Comparison of ENCODE assay signal across 13 cellular contexts in genomic region chr10:45353176-45353575, GRCh38. TPM values are rescaled to one million over a fixed set of nuclear protein-coding genes. Genes with fewer than 3 reads are reported as not detected.
DNase-seq lines count a peak whose midpoint lies in the region; ATAC-seq, FAIRE-seq and TF ChIP-seq lines count a peak whose summit lies in the region.
"Had no signal": no experiment of that assay in that cellular context is flagged by ENCODE, and none has a peak within 500 bp of the region (broad histone marks: within the 10 kb centered on the region; RNA-seq: fewer than 3 reads in every experiment).

No MANE protein-coding gene starts in this region.

- peak; percentile 79 for FAIRE-seq in GM18507 (lab: Jason Lieb, UNC)

- peaks cover 8% of the 10 kb centered on the region; the same call in 1 of the 2 replicates for H3K27me3 ChIP-seq in GM23248 (replicated peaks; ENCODE audit: insufficient read depth)
- H3K27me3 ChIP-seq: ascending aorta had no signal

- no peak overlapping the region for H3K9ac ChIP-seq in GM23248

- no peaks in the 10 kb centered on the region for H4K20me1 ChIP-seq in GM23248 (ENCODE audit: insufficient read depth)

- no peaks in the 10 kb centered on the region for H3F3A ChIP-seq in GM23248 (ENCODE audit: insufficient read depth)

- DNase-seq in GM18507 (ENCODE audit: extremely low spot score, insufficient read length, low read depth) = no peak
- peak; percentile 28 for DNase-seq in epithelial cell of esophagus (ENCODE audit: low read depth)
- DNase-seq in inferior parietal cortex (ENCODE audit: extremely low spot score) = no peak
- DNase-seq in NK-92 (lab: John Stamatoyannopoulos, UW; ENCODE audit: unreplicated experiment) = no peak
- no peak for DNase-seq in NCI-H510A treated with DMSO at 0.1 percent for 48 hours (lab: John Stamatoyannopoulos, UW)
- no peak for DNase-seq in GM23248
- DNase-seq: foreskin melanocyte, naive B cell, NCI-H446 treated with DMSO at 0.1 percent for 48 hours, WERI-Rb-1 had no signal

- H3K9me2 ChIP-seq in GM23248 (ENCODE audit: insufficient read depth) = no peaks in the 10 kb centered on the region

- H3K79me2 ChIP-seq in GM23248 (ENCODE audit: insufficient read depth) = no peaks in the 10 kb centered on the region

- peak; percentile 44 for ATAC-seq in GM21381 (IDR thresholded peaks at IDR 0.05; ENCODE audit: unreplicated experiment)
- ATAC-seq in HG03342 (IDR thresholded peaks at IDR 0.05; ENCODE audit: unreplicated experiment) = peak; percentile 53

- 28 to 42% methylated on average over 1 of the region's 1 CpG for WGBS in GM23248 (ENCODE audit: low coverage in 1 of 2, low lambda C conversion rate in 2 of 2, missing lambda C conversion rate in 2 of 2), 2 experiments

- in situ Hi-C loops in GM23248 (cut with MboI) = no loop called here

- H3K4me3 ChIP-seq in epithelial cell of esophagus (ENCODE audit: low read length) (no peak overlapping the region), GM23248 (no peak overlapping the region)
- H3K4me3 ChIP-seq: ascending aorta had no signal

- H3K4me2 ChIP-seq in GM23248 (ENCODE audit: unreplicated experiment) = no peak overlapping the region

- no peak overlapping the region for H2AFZ ChIP-seq in GM23248

- no peaks in the 10 kb centered on the region for H3K4me1 ChIP-seq in GM23248 (ENCODE audit: insufficient read depth)
- H3K4me1 ChIP-seq: ascending aorta had no signal

- H3K9me3 ChIP-seq in GM23248 (ENCODE audit: low read depth) = no peaks in the 10 kb centered on the region
- H3K9me3 ChIP-seq: ascending aorta had no signal

- no peaks in the 10 kb centered on the region for H3K36me3 ChIP-seq in GM23248 (ENCODE audit: low read depth)
- H3K36me3 ChIP-seq: ascending aorta, WERI-Rb-1 had no signal

- no peak for TF ChIP-seq CTCF in epithelial cell of esophagus (IDR thresholded peaks at IDR 0.05; ENCODE audit: insufficient read depth, low read depth, low read length, missing control alignments)

- H3K27ac ChIP-seq in GM23248 = no peak overlapping the region
- H3K27ac ChIP-seq: ascending aorta, WERI-Rb-1 had no signal

RNA-seq across cellular contexts. Expression of gene ALOX5, which starts 20.8 kb away (rescaled TPM):
- not detected in 2 replicates for total RNA-seq in GM23248 (2014; rRNA removed; shearing (Covaris generic))
- 0.22 TPM in 1 of 2 replicates, not detected in the other for polyA plus RNA-seq in GM23248 (2016; fragmentation: Nextera tagmentation; extraction: Ambion mirVana)

RNA-seq across cellular contexts. Expression of gene OR13A1, which starts 37.8 kb away (rescaled TPM):
- total RNA-seq in GM23248 (2014; rRNA removed; shearing (Covaris generic)) = not detected in 2 replicates
- polyA plus RNA-seq in GM23248 (2016; fragmentation: Nextera tagmentation; extraction: Ambion mirVana) = not detected in 2 replicates
- total RNA-seq: ascending aorta had no signal
